In genomic region chr4:152939655-152940054, GRCh38 we compare ENCODE assay signal across 22 cellular contexts.
"Had no signal": no experiment of that assay in that cellular context is flagged by ENCODE, and none has a peak within 500 bp of the region (broad histone marks: within the 10 kb centered on the region; RNA-seq: fewer than 3 reads in every experiment).

No MANE protein-coding gene starts in this region.

- DNase-seq: activated CD4-positive, alpha-beta T cell treated with anti-CD3 and anti-CD28 coated beads for 4 hours; activated CD4-positive, alpha-beta T cell treated with anti-CD3 and anti-CD28 coated beads, Interleukin-2, amount 50 U/mL, for 48 hours; activated CD4-positive, CD25-positive, alpha-beta regulatory T cell; activated effector memory CD4-positive, alpha-beta T cell treated with anti-CD3 and anti-CD28 coated beads, Interleukin-2, amount 50 U/mL, for 16 hours; activated naive CD4-positive, alpha-beta T cell treated with anti-CD3 and anti-CD28 coated beads, Interleukin-2, amount 10 ng/mL, durations not matched to agents 7 days and 5 days; activated T-cell treated with anti-CD3 and anti-CD28 coated beads, Interleukin-2, amount 50 U/mL, for 48 hours; amygdala; cortex of kidney; foreskin melanocyte; left ventricle myocardium inferior; mammary epithelial cell; psoas muscle; spleen; stimulated activated CD4-positive, alpha-beta T cell treated with anti-CD3 and anti-CD28 coated beads, Interleukin-4, amount 100 ng/mL, for 1 hour; stimulated activated naive CD4-positive, alpha-beta T cell; SW 1271; T-helper 17 cell; testis had no signal

- H3K79me2 ChIP-seq: hepatocyte had no signal

- H3K4me3 Mint-ChIP-seq: activated naive CD4-positive, alpha-beta T cell treated with anti-CD3 and anti-CD28 coated beads, Interleukin-2, amount 10 ng/mL, durations not matched to agents 7 days and 5 days had no signal

- H3K4me3 ChIP-seq: hepatocyte, left ventricle myocardium inferior, psoas muscle, right atrium auricular region, testis had no signal

- H3K27ac ChIP-seq: hepatocyte, left ventricle myocardium inferior, psoas muscle, right atrium auricular region, spleen, testis, upper lobe of left lung had no signal

- H3K27ac Mint-ChIP-seq: activated naive CD4-positive, alpha-beta T cell treated with anti-CD3 and anti-CD28 coated beads, Interleukin-2, amount 10 ng/mL, durations not matched to agents 7 days and 5 days; natural killer cell treated with Interleukin-12 subunit alpha and Interleukin-12 subunit beta and Interleukin-15 and Interleukin-18, amount 100 ng/mL, for 72 hours; T-helper 17 cell had no signal

- H3K27me3 ChIP-seq: testis had no signal

- H3K36me3 ChIP-seq: left ventricle myocardium inferior, right atrium auricular region had no signal

- H3K36me3 Mint-ChIP-seq: activated naive CD4-positive, alpha-beta T cell treated with anti-CD3 and anti-CD28 coated beads, Interleukin-2, amount 10 ng/mL, durations not matched to agents 7 days and 5 days; natural killer cell treated with Interleukin-12 subunit alpha and Interleukin-12 subunit beta and Interleukin-15 and Interleukin-18, amount 100 ng/mL, for 72 hours had no signal

- H3K4me2 ChIP-seq: hepatocyte had no signal

- H3K9me3 Mint-ChIP-seq: activated naive CD4-positive, alpha-beta T cell treated with anti-CD3 and anti-CD28 coated beads, Interleukin-2, amount 10 ng/mL, durations not matched to agents 7 days and 5 days; natural killer cell treated with Interleukin-12 subunit alpha and Interleukin-12 subunit beta and Interleukin-15 and Interleukin-18, amount 100 ng/mL, for 72 hours had no signal
